ENCODE assay signal across 1 cellular context in the genomic region with DNA sequence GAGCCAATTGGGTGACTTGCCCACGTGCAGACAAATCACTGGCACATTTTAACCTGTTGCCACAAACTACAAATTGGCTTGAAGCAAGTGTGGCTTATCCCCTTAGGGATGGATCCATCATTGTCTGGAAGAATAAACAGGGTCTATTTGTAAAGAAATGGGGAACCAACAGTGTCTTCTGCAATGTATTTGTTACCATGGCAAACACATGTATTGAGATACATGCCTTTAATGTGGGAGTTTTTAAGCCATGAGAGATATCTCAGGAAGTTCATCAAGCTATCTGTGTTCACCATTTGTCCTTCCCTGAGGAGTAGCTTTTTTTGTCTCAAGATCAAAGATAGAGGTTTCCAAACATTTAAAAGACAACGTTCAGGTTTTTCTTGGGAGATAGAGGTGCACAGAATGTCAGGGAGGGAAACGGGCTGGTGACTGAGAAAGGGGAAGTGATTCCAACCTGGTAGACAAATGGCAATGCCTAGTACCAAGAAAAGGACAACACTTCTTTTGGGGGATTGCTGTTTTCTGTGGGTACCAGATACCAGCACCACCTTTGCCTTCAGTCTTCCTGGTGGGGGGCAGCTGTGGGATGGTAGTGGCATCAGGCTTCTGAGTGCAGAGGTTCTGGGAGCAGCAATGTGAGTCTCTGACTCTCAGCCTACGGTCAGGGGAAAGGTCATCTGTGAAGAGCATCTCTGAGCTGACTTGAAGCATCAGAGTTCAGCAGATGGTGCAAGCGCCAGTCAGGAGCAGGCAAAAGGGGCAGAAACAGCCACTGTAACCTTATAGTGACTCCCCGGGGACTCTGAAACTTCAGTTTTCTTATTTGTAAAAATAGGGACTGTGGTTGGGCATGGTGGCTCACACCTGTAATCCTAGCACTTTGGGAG.
TF ChIP-seq lines count a peak whose summit lies in the region.

No MANE protein-coding gene starts in this region.

TF ChIP-seq in GM12878, 131 proteins besides CTCF, POLR2A, EP300 and RAD21:
- TF ChIP-seq, protein P1, sequence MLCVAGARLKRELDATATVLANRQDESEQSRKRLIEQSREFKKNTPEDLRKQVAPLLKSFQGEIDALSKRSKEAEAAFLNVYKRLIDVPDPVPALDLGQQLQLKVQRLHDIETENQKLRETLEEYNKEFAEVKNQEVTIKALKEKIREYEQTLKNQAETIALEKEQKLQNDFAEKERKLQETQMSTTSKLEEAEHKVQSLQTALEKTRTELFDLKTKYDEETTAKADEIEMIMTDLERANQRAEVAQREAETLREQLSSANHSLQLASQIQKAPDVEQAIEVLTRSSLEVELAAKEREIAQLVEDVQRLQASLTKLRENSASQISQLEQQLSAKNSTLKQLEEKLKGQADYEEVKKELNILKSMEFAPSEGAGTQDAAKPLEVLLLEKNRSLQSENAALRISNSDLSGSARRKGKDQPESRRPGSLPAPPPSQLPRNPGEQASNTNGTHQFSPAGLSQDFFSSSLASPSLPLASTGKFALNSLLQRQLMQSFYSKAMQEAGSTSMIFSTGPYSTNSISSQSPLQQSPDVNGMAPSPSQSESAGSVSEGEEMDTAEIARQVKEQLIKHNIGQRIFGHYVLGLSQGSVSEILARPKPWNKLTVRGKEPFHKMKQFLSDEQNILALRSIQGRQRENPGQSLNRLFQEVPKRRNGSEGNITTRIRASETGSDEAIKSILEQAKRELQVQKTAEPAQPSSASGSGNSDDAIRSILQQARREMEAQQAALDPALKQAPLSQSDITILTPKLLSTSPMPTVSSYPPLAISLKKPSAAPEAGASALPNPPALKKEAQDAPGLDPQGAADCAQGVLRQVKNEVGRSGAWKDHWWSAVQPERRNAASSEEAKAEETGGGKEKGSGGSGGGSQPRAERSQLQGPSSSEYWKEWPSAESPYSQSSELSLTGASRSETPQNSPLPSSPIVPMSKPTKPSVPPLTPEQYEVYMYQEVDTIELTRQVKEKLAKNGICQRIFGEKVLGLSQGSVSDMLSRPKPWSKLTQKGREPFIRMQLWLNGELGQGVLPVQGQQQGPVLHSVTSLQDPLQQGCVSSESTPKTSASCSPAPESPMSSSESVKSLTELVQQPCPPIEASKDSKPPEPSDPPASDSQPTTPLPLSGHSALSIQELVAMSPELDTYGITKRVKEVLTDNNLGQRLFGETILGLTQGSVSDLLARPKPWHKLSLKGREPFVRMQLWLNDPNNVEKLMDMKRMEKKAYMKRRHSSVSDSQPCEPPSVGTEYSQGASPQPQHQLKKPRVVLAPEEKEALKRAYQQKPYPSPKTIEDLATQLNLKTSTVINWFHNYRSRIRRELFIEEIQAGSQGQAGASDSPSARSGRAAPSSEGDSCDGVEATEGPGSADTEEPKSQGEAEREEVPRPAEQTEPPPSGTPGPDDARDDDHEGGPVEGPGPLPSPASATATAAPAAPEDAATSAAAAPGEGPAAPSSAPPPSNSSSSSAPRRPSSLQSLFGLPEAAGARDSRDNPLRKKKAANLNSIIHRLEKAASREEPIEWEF (IDR thresholded peaks at IDR 0.05; ENCODE audit: insufficient replicate concordance, low read depth, low read length), result no peak
- TF ChIP-seq IKZF2 (IDR thresholded peaks at IDR 0.05) (no peak), BHLHE40 (IDR thresholded peaks at IDR 0.05; ENCODE audit: borderline replicate concordance in 1 of 2, low read depth in 2 of 2, low read length in 1 of 2) (no peak), SREBF1 (IDR thresholded peaks at IDR 0.05; ENCODE audit: low read length) (no peak), BRCA1 (IDR thresholded peaks at IDR 0.05; ENCODE audit: low read depth, low read length) (no peak), BMI1 (IDR thresholded peaks at IDR 0.05; ENCODE audit: borderline replicate concordance) (no peak), NR2F1 (conservative IDR thresholded peaks at IDR 0.05) (peak; percentile 40; the same call in 1 of the 2 replicates), HCFC1 (IDR thresholded peaks at IDR 0.05; ENCODE audit: low read length) (no peak), SMAD1 (IDR thresholded peaks at IDR 0.05; ENCODE audit: low read depth, partially characterized antibody) (no peak), SPI1 (IDR thresholded peaks at IDR 0.05; ENCODE audit: borderline replicate concordance, insufficient read depth, low read depth, low read length) (peak; percentile 88)
- TF ChIP-seq, protein P2, sequence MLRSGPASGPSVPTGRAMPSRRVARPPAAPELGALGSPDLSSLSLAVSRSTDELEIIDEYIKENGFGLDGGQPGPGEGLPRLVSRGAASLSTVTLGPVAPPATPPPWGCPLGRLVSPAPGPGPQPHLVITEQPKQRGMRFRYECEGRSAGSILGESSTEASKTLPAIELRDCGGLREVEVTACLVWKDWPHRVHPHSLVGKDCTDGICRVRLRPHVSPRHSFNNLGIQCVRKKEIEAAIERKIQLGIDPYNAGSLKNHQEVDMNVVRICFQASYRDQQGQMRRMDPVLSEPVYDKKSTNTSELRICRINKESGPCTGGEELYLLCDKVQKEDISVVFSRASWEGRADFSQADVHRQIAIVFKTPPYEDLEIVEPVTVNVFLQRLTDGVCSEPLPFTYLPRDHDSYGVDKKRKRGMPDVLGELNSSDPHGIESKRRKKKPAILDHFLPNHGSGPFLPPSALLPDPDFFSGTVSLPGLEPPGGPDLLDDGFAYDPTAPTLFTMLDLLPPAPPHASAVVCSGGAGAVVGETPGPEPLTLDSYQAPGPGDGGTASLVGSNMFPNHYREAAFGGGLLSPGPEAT (IDR thresholded peaks at IDR 0.05; ENCODE audit: low read depth), result no peak
- TF ChIP-seq, protein P3, sequence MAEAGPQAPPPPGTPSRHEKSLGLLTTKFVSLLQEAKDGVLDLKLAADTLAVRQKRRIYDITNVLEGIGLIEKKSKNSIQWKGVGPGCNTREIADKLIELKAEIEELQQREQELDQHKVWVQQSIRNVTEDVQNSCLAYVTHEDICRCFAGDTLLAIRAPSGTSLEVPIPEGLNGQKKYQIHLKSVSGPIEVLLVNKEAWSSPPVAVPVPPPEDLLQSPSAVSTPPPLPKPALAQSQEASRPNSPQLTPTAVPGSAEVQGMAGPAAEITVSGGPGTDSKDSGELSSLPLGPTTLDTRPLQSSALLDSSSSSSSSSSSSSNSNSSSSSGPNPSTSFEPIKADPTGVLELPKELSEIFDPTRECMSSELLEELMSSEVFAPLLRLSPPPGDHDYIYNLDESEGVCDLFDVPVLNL (IDR thresholded peaks at IDR 0.05; ENCODE audit: low read depth, low read length), result no peak
- TF ChIP-seq, protein P4, sequence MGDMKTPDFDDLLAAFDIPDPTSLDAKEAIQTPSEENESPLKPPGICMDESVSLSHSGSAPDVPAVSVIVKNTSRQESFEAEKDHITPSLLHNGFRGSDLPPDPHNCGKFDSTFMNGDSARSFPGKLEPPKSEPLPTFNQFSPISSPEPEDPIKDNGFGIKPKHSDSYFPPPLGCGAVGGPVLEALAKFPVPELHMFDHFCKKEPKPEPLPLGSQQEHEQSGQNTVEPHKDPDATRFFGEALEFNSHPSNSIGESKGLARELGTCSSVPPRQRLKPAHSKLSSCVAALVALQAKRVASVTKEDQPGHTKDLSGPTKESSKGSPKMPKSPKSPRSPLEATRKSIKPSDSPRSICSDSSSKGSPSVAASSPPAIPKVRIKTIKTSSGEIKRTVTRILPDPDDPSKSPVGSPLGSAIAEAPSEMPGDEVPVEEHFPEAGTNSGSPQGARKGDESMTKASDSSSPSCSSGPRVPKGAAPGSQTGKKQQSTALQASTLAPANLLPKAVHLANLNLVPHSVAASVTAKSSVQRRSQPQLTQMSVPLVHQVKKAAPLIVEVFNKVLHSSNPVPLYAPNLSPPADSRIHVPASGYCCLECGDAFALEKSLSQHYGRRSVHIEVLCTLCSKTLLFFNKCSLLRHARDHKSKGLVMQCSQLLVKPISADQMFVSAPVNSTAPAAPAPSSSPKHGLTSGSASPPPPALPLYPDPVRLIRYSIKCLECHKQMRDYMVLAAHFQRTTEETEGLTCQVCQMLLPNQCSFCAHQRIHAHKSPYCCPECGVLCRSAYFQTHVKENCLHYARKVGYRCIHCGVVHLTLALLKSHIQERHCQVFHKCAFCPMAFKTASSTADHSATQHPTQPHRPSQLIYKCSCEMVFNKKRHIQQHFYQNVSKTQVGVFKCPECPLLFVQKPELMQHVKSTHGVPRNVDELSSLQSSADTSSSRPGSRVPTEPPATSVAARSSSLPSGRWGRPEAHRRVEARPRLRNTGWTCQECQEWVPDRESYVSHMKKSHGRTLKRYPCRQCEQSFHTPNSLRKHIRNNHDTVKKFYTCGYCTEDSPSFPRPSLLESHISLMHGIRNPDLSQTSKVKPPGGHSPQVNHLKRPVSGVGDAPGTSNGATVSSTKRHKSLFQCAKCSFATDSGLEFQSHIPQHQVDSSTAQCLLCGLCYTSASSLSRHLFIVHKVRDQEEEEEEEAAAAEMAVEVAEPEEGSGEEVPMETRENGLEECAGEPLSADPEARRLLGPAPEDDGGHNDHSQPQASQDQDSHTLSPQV (IDR thresholded peaks at IDR 0.05), result no peak
- TF ChIP-seq, protein P5, sequence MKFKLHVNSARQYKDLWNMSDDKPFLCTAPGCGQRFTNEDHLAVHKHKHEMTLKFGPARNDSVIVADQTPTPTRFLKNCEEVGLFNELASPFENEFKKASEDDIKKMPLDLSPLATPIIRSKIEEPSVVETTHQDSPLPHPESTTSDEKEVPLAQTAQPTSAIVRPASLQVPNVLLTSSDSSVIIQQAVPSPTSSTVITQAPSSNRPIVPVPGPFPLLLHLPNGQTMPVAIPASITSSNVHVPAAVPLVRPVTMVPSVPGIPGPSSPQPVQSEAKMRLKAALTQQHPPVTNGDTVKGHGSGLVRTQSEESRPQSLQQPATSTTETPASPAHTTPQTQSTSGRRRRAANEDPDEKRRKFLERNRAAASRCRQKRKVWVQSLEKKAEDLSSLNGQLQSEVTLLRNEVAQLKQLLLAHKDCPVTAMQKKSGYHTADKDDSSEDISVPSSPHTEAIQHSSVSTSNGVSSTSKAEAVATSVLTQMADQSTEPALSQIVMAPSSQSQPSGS (IDR thresholded peaks at IDR 0.05; ENCODE audit: low read length), result no peak
